In genomic region chr20:50710492-50711063, GRCh38 we compare ENCODE assay signal across 13 cellular contexts. TPM values are rescaled to one million over a fixed set of nuclear protein-coding genes. Genes with fewer than 3 reads are reported as not detected.
DNase-seq lines count a peak whose midpoint lies in the region; ATAC-seq and TF ChIP-seq lines count a peak whose summit lies in the region.
"Had no signal": no experiment of that assay in that cellular context is flagged by ENCODE, and none has a peak within 500 bp of the region (broad histone marks: within the 10 kb centered on the region; RNA-seq: fewer than 3 reads in every experiment).

No MANE protein-coding gene starts in this region.

- no peaks in the 10 kb centered on the region for H3K36me3 Mint-ChIP-seq in GM23338 (ENCODE audit: low read depth)

- H3K27me3 ChIP-seq in GM23338 (ENCODE audit: insufficient read depth), result no peaks in the 10 kb centered on the region
- H3K27me3 ChIP-seq in PC-3 (ENCODE audit: low read length), result no peaks in the 10 kb centered on the region
- no peaks in the 10 kb centered on the region for H3K27me3 ChIP-seq in osteoblast (ENCODE audit: insufficient read depth, low read length)
- H3K27me3 ChIP-seq in sigmoid colon, result no peaks in the 10 kb centered on the region
- H3K27me3 ChIP-seq: brain microvascular endothelial cell had no signal

- no peak overlapping the region; the same call in 1 of the 2 replicates for H3K27ac Mint-ChIP-seq in GM23338
- H3K27ac Mint-ChIP-seq: activated T-helper 17 cell treated with anti-CD3 and anti-CD28 coated beads, Interleukin-2, amount 50 U/mL, for 72 hours had no signal

- H2AFZ ChIP-seq in GM23338 (peak overlapping the region; percentile 84; the same call in 1 of the 2 replicates), PC-3 (ENCODE audit: low read length) (peak overlapping the region; percentile 74), osteoblast (ENCODE audit: low read length) (peak overlapping the region; percentile 17)

- H3K9me2 ChIP-seq in GM23338 (ENCODE audit: insufficient read depth) (no peaks in the 10 kb centered on the region), PC-3 (replicated peaks; ENCODE audit: low read length) (no peaks in the 10 kb centered on the region)

- no peak overlapping the region for H3K4me3 Mint-ChIP-seq in GM23338
- H3K4me3 Mint-ChIP-seq: activated T-helper 17 cell treated with anti-CD3 and anti-CD28 coated beads, Interleukin-2, amount 50 U/mL, for 72 hours had no signal

- ATAC-seq in GM23338 (no peak), PC-3 (peak; percentile 50; the same call in 1 of the 2 replicates), GM18861 (IDR thresholded peaks at IDR 0.05; ENCODE audit: unreplicated experiment) (no peak), HG03469 (IDR thresholded peaks at IDR 0.05; ENCODE audit: unreplicated experiment) (no peak)
- ATAC-seq: activated T-helper 17 cell treated with anti-CD3 and anti-CD28 coated beads, Interleukin-2, amount 50 U/mL, for 72 hours had no signal

- DNase-seq in GM23338 (ENCODE audit: low spot score), result no peak
- DNase-seq in PC-3, result peak; percentile 72
- no peak for DNase-seq in epithelial cell of prostate (ENCODE audit: low read depth, low spot score)
- DNase-seq in osteoblast (ENCODE audit: insufficient read length, low spot score, missing footprints), result no peak
- DNase-seq in sigmoid colon, result no peak
- DNase-seq in activated naive CD4-positive, alpha-beta T cell (lab: John Stamatoyannopoulos, UW), result no peak
- DNase-seq: activated CD4-positive, alpha-beta T cell treated with anti-CD3 and anti-CD28 coated beads for 48 hours; brain microvascular endothelial cell; NCI-H1092; NCI-H510A had no signal

- H4K20me1 ChIP-seq in GM23338 (replicated peaks; ENCODE audit: insufficient read depth) (no peaks in the 10 kb centered on the region), PC-3 (ENCODE audit: low read length) (no peaks in the 10 kb centered on the region), osteoblast (ENCODE audit: insufficient read depth, low read length) (no peaks in the 10 kb centered on the region)

- BruUV-seq in PC-3 (replicated peaks; lab: Mats Ljungman, UMichigan), result no TSS peak

- POLR2A ChIA-PET in PC-3 (lab: Charles Lee; ENCODE audit: unreplicated experiment), result no interaction called here

- peaks cover 23% of the 10 kb centered on the region for H3K4me1 Mint-ChIP-seq in GM23338
- H3K4me1 Mint-ChIP-seq: activated T-helper 17 cell treated with anti-CD3 and anti-CD28 coated beads, Interleukin-2, amount 50 U/mL, for 72 hours had no signal

- H3K9me3 ChIP-seq in PC-3 (ENCODE audit: low read length), result no peaks in the 10 kb centered on the region
- H3K9me3 ChIP-seq in osteoblast (ENCODE audit: low read depth, low read length), result no peaks in the 10 kb centered on the region
- H3K9me3 ChIP-seq in sigmoid colon, result no peaks in the 10 kb centered on the region

- WGBS in sigmoid colon, 2 donors, result 74 to 79% methylated on average over 9 of the region's 9 CpGs

- no peaks in the 10 kb centered on the region for H3K79me2 ChIP-seq in GM23338 (replicated peaks; ENCODE audit: insufficient read depth)
- no peaks in the 10 kb centered on the region for H3K79me2 ChIP-seq in PC-3 (ENCODE audit: low read length)
- H3K79me2 ChIP-seq in osteoblast (ENCODE audit: insufficient read depth, low read length), result no peaks in the 10 kb centered on the region

- H3K4me3 ChIP-seq in GM23338, result no peak overlapping the region
- H3K4me3 ChIP-seq in PC-3 (ENCODE audit: low read length), result no peak overlapping the region
- H3K4me3 ChIP-seq in osteoblast (ENCODE audit: insufficient read depth, low read length), result no peak overlapping the region
- no peak overlapping the region for H3K4me3 ChIP-seq in sigmoid colon

- H3K27ac ChIP-seq in GM23338 (ENCODE audit: low read depth), result no peak overlapping the region
- peak overlapping the region; percentile 3; the same call in 1 of the 2 replicates for H3K27ac ChIP-seq in PC-3 (ENCODE audit: low read length)
- peak overlapping the region; percentile 29 for H3K27ac ChIP-seq in epithelial cell of prostate
- no peak overlapping the region for H3K27ac ChIP-seq in osteoblast (ENCODE audit: low read depth, low read length)
- no peak overlapping the region for H3K27ac ChIP-seq in sigmoid colon
- H3K27ac ChIP-seq: brain microvascular endothelial cell had no signal

- H3K4me1 ChIP-seq in GM23338 (ENCODE audit: insufficient read depth), result no peaks in the 10 kb centered on the region
- H3K4me1 ChIP-seq in PC-3 (ENCODE audit: insufficient read depth, low read length), result peaks cover 13% of the 10 kb centered on the region
- peaks cover 12% of the 10 kb centered on the region for H3K4me1 ChIP-seq in osteoblast (ENCODE audit: insufficient read depth, low read length)
- no peaks in the 10 kb centered on the region for H3K4me1 ChIP-seq in sigmoid colon

- peaks cover 2% of the 10 kb centered on the region for H3K27me3 Mint-ChIP-seq in GM23338 (ENCODE audit: insufficient read depth, low read depth, poor library complexity)

- H3K4me2 ChIP-seq in GM23338, result no peak overlapping the region
- peak overlapping the region; percentile 55 for H3K4me2 ChIP-seq in PC-3 (ENCODE audit: low read length)
- peak overlapping the region; percentile 9 for H3K4me2 ChIP-seq in osteoblast (ENCODE audit: insufficient read depth, low read length)

- TF ChIP-seq POLR2A in sigmoid colon (IDR thresholded peaks at IDR 0.05), result no peak

- no peak for TF ChIP-seq EP300 in sigmoid colon (IDR thresholded peaks at IDR 0.05)

- TF ChIP-seq CTCF in GM23338 (conservative IDR thresholded peaks at IDR 0.05; ENCODE audit: low read depth in 2 of 2) (no peak), PC-3 (conservative IDR thresholded peaks at IDR 0.05; ENCODE audit: low read depth, low read length) (no peak), osteoblast (IDR thresholded peaks at IDR 0.05; ENCODE audit: extremely low read depth, low read depth, low read length) (no peak), sigmoid colon (IDR thresholded peaks at IDR 0.05) (no peak)

- intact Hi-C loops in PC-3 (cut with micrococcal nuclease), result no loop called here
- intact Hi-C loops in sigmoid colon (cut with DNase I), result no loop called here

- H3K36me3 ChIP-seq in GM23338 (ENCODE audit: insufficient read depth) (no peaks in the 10 kb centered on the region), PC-3 (ENCODE audit: low read depth, low read length) (no peaks in the 10 kb centered on the region), osteoblast (ENCODE audit: insufficient read depth, low read length) (no peaks in the 10 kb centered on the region), sigmoid colon (no peaks in the 10 kb centered on the region)
- H3K36me3 ChIP-seq: brain microvascular endothelial cell had no signal

- H3K9ac ChIP-seq in PC-3 (ENCODE audit: low read length), result no peak overlapping the region

- H3K9me3 Mint-ChIP-seq in GM23338, result no peaks in the 10 kb centered on the region; the same call in 2 of the 3 replicates
- H3K9me3 Mint-ChIP-seq: activated T-helper 17 cell treated with anti-CD3 and anti-CD28 coated beads, Interleukin-2, amount 50 U/mL, for 72 hours had no signal

- H3F3A ChIP-seq in GM23338 (replicated peaks; ENCODE audit: low read depth), result no peaks in the 10 kb centered on the region
- no peaks in the 10 kb centered on the region for H3F3A ChIP-seq in PC-3 (ENCODE audit: low read length, unreplicated experiment)

- CTCF ChIA-PET in PC-3 (lab: Charles Lee), result no interaction called here

TF ChIP-seq in GM23338, 12 proteins besides CTCF, POLR2A, EP300 and RAD21:
- no peak for TF ChIP-seq REST (IDR thresholded peaks at IDR 0.05; ENCODE audit: unreplicated experiment)

RNA-seq across cellular contexts. Expression of gene RIPOR3, which starts 19.2 kb away (rescaled TPM):
- total RNA-seq in GM23338 (2014; rRNA removed; shearing (Covaris generic)), result 6.0 and 6.3 TPM in 2 replicates
- polyA plus RNA-seq in GM23338 (2016; fragmentation: Nextera tagmentation; extraction: Ambion mirVana) (3.9 and 4.9 TPM in 2 replicates), sigmoid colon (1 to 10 TPM in 2 of 3 donors, under 1 TPM in 1; 0.92 to 7.8 (median 4.8) TPM)
- total RNA-seq in PC-3 (2014; rRNA removed) (0.04 TPM in 1 of 2 replicates, not detected in the other), osteoblast (1.1 and 2.4 TPM in 2 replicates), sigmoid colon (10 to 100 TPM in 3 of 4 donors, 1 to 10 TPM in 1; 9.4 to 28.0 (median 15.1) TPM)
- total RNA-seq: activated T-helper 17 cell treated with anti-CD3 and anti-CD28 coated beads, Interleukin-2, amount 50 U/mL, for 72 hours had no signal

RNA-seq across cellular contexts. Expression of gene PARD6B, which starts 20.8 kb away (rescaled TPM):
- total RNA-seq in GM23338 (2014; rRNA removed; shearing (Covaris generic)), result 29.2 and 39.7 TPM in 2 replicates
- polyA plus RNA-seq in GM23338 (2016; fragmentation: Nextera tagmentation; extraction: Ambion mirVana) (20.0 and 23.5 TPM in 2 replicates), sigmoid colon (1 to 10 TPM; 2.4 to 5.1 (median 3.0) TPM)
- total RNA-seq in PC-3 (2014; rRNA removed) (3.7 and 4.3 TPM in 2 replicates), osteoblast (0.72 and 0.88 TPM in 2 replicates), sigmoid colon (1 to 10 TPM in 2 of 4 donors, under 1 TPM in 2; 0.83 to 1.8 (median 1.2) TPM)

Comparison
In these comparisons a context has a peak if more than half of its experiments do, and no peak if none do; other contexts are left out.
1. H2AFZ ChIP-seq: peak in every context shown above with its lines; median percentile 84 in GM23338; 74 in PC-3; 17 in osteoblast.
2. H3K27ac ChIP-seq: peak in PC-3 (single experiment) and epithelial cell of prostate (single experiment); none in GM23338 (single experiment), osteoblast (single experiment) and sigmoid colon (0 of 4).